In the genomic region with DNA sequence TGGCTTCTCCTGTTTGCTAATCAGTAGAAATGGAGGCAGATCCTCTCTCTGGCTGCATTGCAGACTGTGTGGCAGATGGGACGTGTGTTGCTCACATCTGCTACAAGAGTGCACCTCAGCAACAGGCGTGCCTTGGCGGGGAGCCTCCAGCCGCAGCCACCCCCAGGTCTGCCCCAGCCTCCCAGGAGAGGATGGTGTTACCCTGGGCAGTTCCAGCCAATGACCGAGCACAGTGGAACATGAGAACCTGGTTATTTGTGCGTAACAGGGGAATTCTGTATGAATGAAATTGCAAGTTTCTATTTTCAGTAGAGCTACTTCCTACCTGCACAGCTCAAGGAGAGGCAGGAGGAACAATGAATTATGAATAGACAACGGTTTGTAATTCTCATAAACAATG, we compare ENCODE assay signal across 11 cellular contexts.
A peak's percentile ranks its signal among the peaks of the same experiment; 100 is the strongest.
DNase-seq lines count a peak whose midpoint lies in the region; ATAC-seq and TF ChIP-seq lines count a peak whose summit lies in the region.
"Had no signal": no experiment of that assay in that cellular context is flagged by ENCODE, and none has a peak within 500 bp of the region (broad histone marks: within the 10 kb centered on the region; RNA-seq: fewer than 3 reads in every experiment).

No MANE protein-coding gene starts in this region.

- H3K4me1 Mint-ChIP-seq in HFFc6 (ENCODE audit: low read depth): peaks cover 33% of the 10 kb centered on the region

- H3K27ac Mint-ChIP-seq in HFFc6: no peak overlapping the region

- H3K4me3 Mint-ChIP-seq in HFFc6: peak overlapping the region; percentile 36; the same call in 1 of the 2 replicates

- H3K9me3 Mint-ChIP-seq in HFFc6: no peaks in the 10 kb centered on the region

- no peak for TF ChIP-seq CTCF in HFFc6 (IDR thresholded peaks at IDR 0.05)

- H3K27me3 Mint-ChIP-seq in HFFc6 (ENCODE audit: insufficient read depth): peaks cover 7% of the 10 kb centered on the region

- DNase-seq in activated CD4-positive, CD25-positive, alpha-beta regulatory T cell treated with anti-CD3 and anti-CD28 coated beads, Interleukin-2, amount 50 U/mL, for 72 hours: no peak
- DNase-seq in HFFc6: no peak
- DNase-seq in NOMO-1 treated with DMSO at 0.1 percent for 48 hours (lab: John Stamatoyannopoulos, UW; ENCODE audit: unreplicated experiment): no peak
- no peak for DNase-seq in midbrain (lab: John Stamatoyannopoulos, UW)
- DNase-seq in activated CD8-positive, alpha-beta memory T cell treated with anti-CD3 and anti-CD28 coated beads, Interleukin-2, amount 50 U/mL, for 48 hours: no peak
- no peak for DNase-seq in cortex of kidney (lab: John Stamatoyannopoulos, UW)
- DNase-seq: erythroblast, pancreas had no signal

- ATAC-seq in activated CD4-positive, CD25-positive, alpha-beta regulatory T cell treated with anti-CD3 and anti-CD28 coated beads, Interleukin-2, amount 50 U/mL, for 24 hours: peak; percentile 35 to 41
- peak; percentile 84 for ATAC-seq in HG03378 (IDR thresholded peaks at IDR 0.05; ENCODE audit: unreplicated experiment)
- ATAC-seq: A549, pancreas had no signal

- no peaks in the 10 kb centered on the region for H3K36me3 Mint-ChIP-seq in HFFc6 (ENCODE audit: low read depth)
